Comparison of ENCODE assay signal across 13 cellular contexts in the genomic region with DNA sequence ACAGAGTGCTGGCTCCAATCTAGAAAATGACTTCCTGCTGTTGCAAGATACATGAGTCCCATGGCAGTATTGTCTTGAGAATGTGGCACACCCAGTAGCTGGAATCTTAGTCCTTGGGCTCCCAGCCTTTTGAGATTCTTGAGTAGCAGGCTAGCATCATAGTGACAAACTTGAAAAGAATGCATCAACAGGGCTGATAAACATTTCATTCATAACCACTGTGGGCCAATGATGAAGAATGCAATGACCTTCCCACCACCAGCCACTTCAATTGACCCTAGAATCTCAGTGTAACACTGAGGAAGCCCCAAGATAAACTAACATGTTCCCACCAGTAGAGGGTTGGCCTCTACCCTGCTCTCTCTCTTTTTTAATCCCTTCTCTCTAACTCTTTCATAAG.
DNase-seq lines count a peak whose midpoint lies in the region; ATAC-seq, FAIRE-seq and TF ChIP-seq lines count a peak whose summit lies in the region.
"Had no signal": no experiment of that assay in that cellular context is flagged by ENCODE, and none has a peak within 500 bp of the region (broad histone marks: within the 10 kb centered on the region; RNA-seq: fewer than 3 reads in every experiment).

No MANE protein-coding gene starts in this region.

- H3K27ac ChIP-seq in heart left ventricle (no peak overlapping the region), brain microvascular endothelial cell (peak overlapping the region; percentile 61), keratinocyte (ENCODE audit: control insufficient read depth, insufficient read depth, low read length) (no peak overlapping the region), coronary artery (no peak overlapping the region)

- no peak overlapping the region for H3K9ac ChIP-seq in keratinocyte (ENCODE audit: control insufficient read depth, extremely low read depth, insufficient read depth, low read length)

- H3K36me3 ChIP-seq in heart left ventricle (no peaks in the 10 kb centered on the region), brain microvascular endothelial cell (replicated peaks) (no peaks in the 10 kb centered on the region), keratinocyte (ENCODE audit: control insufficient read depth in 2 of 2, extremely low read depth in 1 of 2, insufficient read depth in 2 of 2, low read length in 2 of 2) (no peaks in the 10 kb centered on the region)

- H3K9me1 ChIP-seq in keratinocyte (ENCODE audit: control insufficient read depth, extremely low read depth, insufficient read depth, low read length), result no peaks in the 10 kb centered on the region

- FAIRE-seq in keratinocyte (lab: Jason Lieb, UNC), result no peak
- FAIRE-seq: A204.1 had no signal

- no peak overlapping the region for H3K4me3 ChIP-seq in heart left ventricle
- no peak overlapping the region for H3K4me3 ChIP-seq in brain microvascular endothelial cell (ENCODE audit: low read depth, low read length)
- H3K4me3 ChIP-seq in keratinocyte (ENCODE audit: control insufficient read depth in 2 of 3, extremely low read depth in 1 of 3, insufficient read depth in 2 of 3, low read depth in 1 of 3, low read length in 3 of 3), result no peak overlapping the region
- no peak overlapping the region for H3K4me3 ChIP-seq in coronary artery

- H3K79me2 ChIP-seq in keratinocyte (ENCODE audit: control insufficient read depth, insufficient read depth, low read length), result no peaks in the 10 kb centered on the region

- no peaks in the 10 kb centered on the region for H3K27me3 ChIP-seq in heart left ventricle
- no peaks in the 10 kb centered on the region for H3K27me3 ChIP-seq in brain microvascular endothelial cell (replicated peaks)
- no peaks in the 10 kb centered on the region for H3K27me3 ChIP-seq in keratinocyte (ENCODE audit: control insufficient read depth, extremely low read depth, insufficient read depth, low read length)

- DNase-seq in left ventricle myocardium superior, result no peak
- no peak for DNase-seq in heart left ventricle
- peak; percentile 86 for DNase-seq in brain microvascular endothelial cell
- DNase-seq in keratinocyte (ENCODE audit: low read depth, low spot score), result peak; percentile 28
- no peak for DNase-seq in stimulated activated naive CD8-positive, alpha-beta T cell treated with anti-CD3 and anti-CD28 coated beads, Interleukin-15, Interleukin-2, amounts not matched to agents 100 U/mL and 50 U/mL, for 24 hours
- DNase-seq in coronary artery (ENCODE audit: low spot score), result no peak
- no peak for DNase-seq in activated CD4-positive, alpha-beta T cell treated with anti-CD3 and anti-CD28 coated beads for 48 hours
- no peak for DNase-seq in NCI-H2081 (lab: John Stamatoyannopoulos, UW)
- DNase-seq: NCI-H1436; stimulated activated naive CD8-positive, alpha-beta T cell treated with anti-CD3 and anti-CD28 coated beads, Interleukin-15, amount 100 ng/mL, for 72 hours had no signal

- H3K4me2 ChIP-seq in keratinocyte (ENCODE audit: control insufficient read depth, extremely low read depth, insufficient read depth, low read depth, low read length), result no peak overlapping the region

- no peak for TF ChIP-seq POLR2A in heart left ventricle (IDR thresholded peaks at IDR 0.05)

- TF ChIP-seq CTCF in heart left ventricle (IDR thresholded peaks at IDR 0.05), result no peak
- TF ChIP-seq CTCF in brain microvascular endothelial cell (IDR thresholded peaks at IDR 0.05; ENCODE audit: low read depth, low read length, missing control alignments), result peak; percentile 23
- no peak for TF ChIP-seq CTCF in keratinocyte (optimal IDR thresholded peaks at IDR 0.05 in 1 of 3, IDR thresholded peaks at IDR 0.05 in 1 of 3, conservative IDR thresholded peaks at IDR 0.05 in 1 of 3; ENCODE audit: extremely low read depth in 1 of 3, insufficient read depth in 2 of 3, low read length in 3 of 3)
- TF ChIP-seq CTCF in coronary artery (IDR thresholded peaks at IDR 0.05), result no peak

- no peaks in the 10 kb centered on the region for H4K20me1 ChIP-seq in keratinocyte (ENCODE audit: control insufficient read depth, extremely low read depth, insufficient read depth, low read length)

- no peak overlapping the region for H2AFZ ChIP-seq in keratinocyte (ENCODE audit: control insufficient read depth, low read length)

- H3K9me3 ChIP-seq in heart left ventricle (no peaks in the 10 kb centered on the region), keratinocyte (ENCODE audit: control insufficient read depth, low read depth, low read length) (no peaks in the 10 kb centered on the region)

- in situ Hi-C loops in brain microvascular endothelial cell (cut with HindIII; ENCODE audit: low pct_ligation_motif_present, low sequenced_read_pairs), result no loop called here

- intact Hi-C loops in left ventricle myocardium superior (cut with micrococcal nuclease), result no loop called here
- intact Hi-C loops in heart left ventricle (cut with DNase I), result no loop called here

- peak; percentile 50 for ATAC-seq in left ventricle myocardium superior
- ATAC-seq in heart left ventricle, result no peak
- ATAC-seq in stimulated activated naive CD8-positive, alpha-beta T cell treated with anti-CD3 and anti-CD28 coated beads, Interleukin-15, Interleukin-2, amounts not matched to agents 100 U/mL and 50 U/mL, for 24 hours, result no peak
- ATAC-seq: activated T-helper 17 cell treated with anti-CD3 and anti-CD28 coated beads, Interleukin-2, amount 50 U/mL, for 72 hours; natural killer cell treated with Interleukin-12 subunit alpha and Interleukin-12 subunit beta and Interleukin-15 and Interleukin-18, amount 100 ng/mL, for 72 hours; stimulated activated naive CD8-positive, alpha-beta T cell treated with anti-CD3 and anti-CD28 coated beads, Interleukin-15, amount 100 ng/mL, for 72 hours had no signal

- dilution Hi-C loops in keratinocyte (cut with MboI; ENCODE audit: extremely low pct_ligation_motif_present, low sequenced_read_pairs), result no loop called here

- no peaks in the 10 kb centered on the region for H3K4me1 ChIP-seq in heart left ventricle
- H3K4me1 ChIP-seq in keratinocyte (ENCODE audit: control insufficient read depth, extremely low read depth, insufficient read depth, low read length), result peaks cover 3% of the 10 kb centered on the region

Comparison
In these comparisons a context has a peak if more than half of its experiments do, and no peak if none do; other contexts are left out.
1. DNase-seq: peak in brain microvascular endothelial cell (single experiment) and keratinocyte (single experiment); none in left ventricle myocardium superior (single experiment), heart left ventricle (0 of 5), stimulated activated naive CD8-positive, alpha-beta T cell treated with anti-CD3 and anti-CD28 coated beads, Interleukin-15, Interleukin-2, amounts not matched to agents 100 U/mL and 50 U/mL, for 24 hours (single experiment), coronary artery (single experiment), activated CD4-positive, alpha-beta T cell treated with anti-CD3 and anti-CD28 coated beads for 48 hours (single experiment) and NCI-H2081 (0 of 2).